Comparison of ENCODE assay signal across 32 cellular contexts in genomic region chr1:181711858-181712257, GRCh38.
"Had no signal": no experiment of that assay in that cellular context is flagged by ENCODE, and none has a peak within 500 bp of the region (broad histone marks: within the 10 kb centered on the region; RNA-seq: fewer than 3 reads in every experiment).

No MANE protein-coding gene starts in this region.

- H3K9me3 Mint-ChIP-seq: activated B cell treated with CpG ODN at 0.5 μM for 24 hours; activated CD4-positive, alpha-beta memory T cell treated with anti-CD3 and anti-CD28 coated beads for 36 hours; activated CD4-positive, alpha-beta T cell treated with anti-CD3 and anti-CD28 coated beads, Interleukin-2, amount 10 ng/mL, durations not matched to agents 24 days and 14 days; activated naive CD4-positive, alpha-beta T cell treated with anti-CD3 and anti-CD28 coated beads, Interleukin-2, amount 10 ng/mL, durations not matched to agents 7 days and 5 days; activated naive CD4-positive, alpha-beta T cell treated with anti-CD3 and anti-CD28 coated beads, Interleukin-2, amount 50 U/mL, for 24 hours; activated naive CD8-positive, alpha-beta T cell treated with anti-CD3 and anti-CD28 coated beads, Interleukin-2, amount 10 ng/mL, durations not matched to agents 7 days and 5 days; activated naive CD8-positive, alpha-beta T cell treated with anti-CD3 and anti-CD28 coated beads, Interleukin-2, amount 50 U/mL, for 24 hours; activated T-cell treated with anti-CD3 and anti-CD28 coated beads, Interleukin-2, amount 50 U/mL, for 24 hours; activated T-helper 2 cell treated with anti-CD3 and anti-CD28 coated beads, Interferon-gamma antibody, Interleukin-2, Interleukin-4, amounts not matched to agents 10 μg/mL and 5 μg/mL and 100 μg/mL, durations not matched to agents 14 hours and 24 hours and 36 hours; brain; T-helper 1 cell treated with Interleukin-12 subunit alpha and Interleukin-12 subunit beta and Interleukin-4 antibody, amounts not matched to agents 30 μg/mL and 1 μg/mL, for 36 hours; T-helper 2 cell treated with Interferon-gamma antibody and Interleukin-4, amounts not matched to agents 5 μg/mL and 100 μg/mL, for 36 hours had no signal

- H3K4me3 Mint-ChIP-seq: activated B cell treated with CpG ODN at 0.5 μM for 24 hours; activated CD4-positive, alpha-beta memory T cell treated with anti-CD3 and anti-CD28 coated beads for 36 hours; activated CD4-positive, alpha-beta T cell treated with anti-CD3 and anti-CD28 coated beads, Interleukin-2, amount 10 ng/mL, durations not matched to agents 24 days and 14 days; activated CD8-positive, alpha-beta memory T cell treated with anti-CD3 and anti-CD28 coated beads, Interleukin-2, amount 10 ng/mL, durations not matched to agents 7 days and 5 days; activated CD8-positive, alpha-beta T cell treated with anti-CD3 and anti-CD28 coated beads, Interleukin-2, amount 10 ng/mL, durations not matched to agents 7 days and 5 days; activated naive CD4-positive, alpha-beta T cell treated with anti-CD3 and anti-CD28 coated beads, Interleukin-2, amount 10 ng/mL, durations not matched to agents 7 days and 5 days; activated naive CD4-positive, alpha-beta T cell treated with anti-CD3 and anti-CD28 coated beads, Interleukin-2, amount 50 U/mL, for 24 hours; activated naive CD8-positive, alpha-beta T cell; activated naive CD8-positive, alpha-beta T cell treated with anti-CD3 and anti-CD28 coated beads, Interleukin-2, amount 10 ng/mL, durations not matched to agents 7 days and 5 days; activated naive CD8-positive, alpha-beta T cell treated with anti-CD3 and anti-CD28 coated beads, Interleukin-2, amount 50 U/mL, for 24 hours; activated T-cell treated with anti-CD3 and anti-CD28 coated beads, Interleukin-2, amount 50 U/mL, for 24 hours; brain; central memory CD8-positive, alpha-beta T cell; T-helper 1 cell treated with Interleukin-12 subunit alpha and Interleukin-12 subunit beta and Interleukin-4 antibody, amounts not matched to agents 30 μg/mL and 1 μg/mL, for 36 hours; T-helper 2 cell treated with Interferon-gamma antibody and Interleukin-4, amounts not matched to agents 5 μg/mL and 100 μg/mL, for 36 hours had no signal

- DNase-seq: activated B cell treated with CpG ODN at 0.5 μM for 24 hours; activated CD4-positive, alpha-beta memory T cell treated with anti-CD3 and anti-CD28 coated beads for 36 hours; activated CD4-positive, alpha-beta T cell treated with anti-CD3 and anti-CD28 coated beads for 4 hours; activated CD4-positive, alpha-beta T cell treated with anti-CD3 and anti-CD28 coated beads, Interleukin-2, amount 10 ng/mL, durations not matched to agents 24 days and 14 days; activated CD4-positive, alpha-beta T cell treated with anti-CD3 and anti-CD28 coated beads, Interleukin-2, amount 50 U/mL, for 1 hour; activated CD4-positive, alpha-beta T cell treated with anti-CD3 and anti-CD28 coated beads, Interleukin-2, amount 50 U/mL, for 4 hours; activated CD4-positive, CD25-positive, alpha-beta regulatory T cell treated with anti-CD3 and anti-CD28 coated beads, Interleukin-2, amount 50 U/mL, for 72 hours; activated CD8-positive, alpha-beta memory T cell treated with anti-CD3 and anti-CD28 coated beads for 24 hours; activated CD8-positive, alpha-beta memory T cell treated with anti-CD3 and anti-CD28 coated beads, Interleukin-2, amount 10 ng/mL, durations not matched to agents 7 days and 5 days; activated CD8-positive, alpha-beta memory T cell treated with anti-CD3 and anti-CD28 coated beads, Interleukin-2, amount 50 U/mL, for 48 hours; activated CD8-positive, alpha-beta T cell treated with anti-CD3 and anti-CD28 coated beads, Interleukin-2, amount 10 ng/mL, durations not matched to agents 7 days and 5 days; activated effector memory CD4-positive, alpha-beta T cell treated with Interleukin-2 at 50 U/mL for 16 hours; activated gamma-delta T cell; activated naive CD4-positive, alpha-beta T cell treated with anti-CD3 and anti-CD28 coated beads, Interleukin-2, amount 10 ng/mL, durations not matched to agents 7 days and 5 days; activated naive CD4-positive, alpha-beta T cell treated with Interleukin-2 at 50 U/mL for 16 hours; activated naive CD8-positive, alpha-beta T cell treated with anti-CD3 and anti-CD28 coated beads, Interleukin-2, amount 10 ng/mL, durations not matched to agents 7 days and 5 days; activated naive CD8-positive, alpha-beta T cell treated with anti-CD3 and anti-CD28 coated beads, Interleukin-2, amount 50 U/mL, for 24 hours; activated T-cell treated with anti-CD3 and anti-CD28 coated beads, Interleukin-2, amount 50 U/mL, for 24 hours; activated T-cell treated with anti-CD3 and anti-CD28 coated beads, Interleukin-2, amount 50 U/mL, for 48 hours; T-helper 1 cell; T-helper 2 cell; T-helper 9 cell had no signal

- H3K4me1 Mint-ChIP-seq: activated B cell treated with CpG ODN at 0.5 μM for 24 hours; activated CD4-positive, alpha-beta T cell treated with anti-CD3 and anti-CD28 coated beads, Interleukin-2, amount 10 ng/mL, durations not matched to agents 24 days and 14 days; activated CD8-positive, alpha-beta memory T cell treated with anti-CD3 and anti-CD28 coated beads, Interleukin-2, amount 10 ng/mL, durations not matched to agents 7 days and 5 days; activated naive CD4-positive, alpha-beta T cell treated with anti-CD3 and anti-CD28 coated beads, Interleukin-2, amount 10 ng/mL, durations not matched to agents 7 days and 5 days; activated naive CD4-positive, alpha-beta T cell treated with anti-CD3 and anti-CD28 coated beads, Interleukin-2, amount 50 U/mL, for 24 hours; activated naive CD8-positive, alpha-beta T cell treated with anti-CD3 and anti-CD28 coated beads, Interleukin-2, amount 10 ng/mL, durations not matched to agents 7 days and 5 days; activated naive CD8-positive, alpha-beta T cell treated with anti-CD3 and anti-CD28 coated beads, Interleukin-2, amount 50 U/mL, for 24 hours; central memory CD8-positive, alpha-beta T cell had no signal

- H3K27ac ChIP-seq: ascending aorta, cardiac muscle cell, VCaP had no signal

- H3K4me3 ChIP-seq: ascending aorta, cardiac muscle cell had no signal

- ATAC-seq: activated CD8-positive, alpha-beta memory T cell treated with anti-CD3 and anti-CD28 coated beads, Interleukin-2, amount 10 ng/mL, durations not matched to agents 7 days and 5 days; activated CD8-positive, alpha-beta T cell treated with anti-CD3 and anti-CD28 coated beads, Interleukin-2, amount 10 ng/mL, durations not matched to agents 7 days and 5 days; activated naive CD8-positive, alpha-beta T cell treated with anti-CD3 and anti-CD28 coated beads, Interleukin-2, amount 50 U/mL, for 24 hours had no signal

- H3K27me3 Mint-ChIP-seq: activated B cell treated with CpG ODN at 0.5 μM for 24 hours had no signal

- H3K27ac Mint-ChIP-seq: activated B cell treated with CpG ODN at 0.5 μM for 24 hours; activated CD4-positive, alpha-beta memory T cell treated with anti-CD3 and anti-CD28 coated beads for 36 hours; activated CD4-positive, alpha-beta T cell treated with anti-CD3 and anti-CD28 coated beads, Interleukin-2, amount 10 ng/mL, durations not matched to agents 24 days and 14 days; activated CD8-positive, alpha-beta memory T cell treated with anti-CD3 and anti-CD28 coated beads, Interleukin-2, amount 10 ng/mL, durations not matched to agents 7 days and 5 days; activated CD8-positive, alpha-beta T cell treated with anti-CD3 and anti-CD28 coated beads, Interleukin-2, amount 10 ng/mL, durations not matched to agents 7 days and 5 days; activated naive CD4-positive, alpha-beta T cell treated with anti-CD3 and anti-CD28 coated beads, Interleukin-2, amount 10 ng/mL, durations not matched to agents 7 days and 5 days; activated naive CD4-positive, alpha-beta T cell treated with anti-CD3 and anti-CD28 coated beads, Interleukin-2, amount 50 U/mL, for 24 hours; activated naive CD8-positive, alpha-beta T cell; activated naive CD8-positive, alpha-beta T cell treated with anti-CD3 and anti-CD28 coated beads, Interleukin-2, amount 10 ng/mL, durations not matched to agents 7 days and 5 days; activated naive CD8-positive, alpha-beta T cell treated with anti-CD3 and anti-CD28 coated beads, Interleukin-2, amount 50 U/mL, for 24 hours; activated T-cell treated with anti-CD3 and anti-CD28 coated beads, Interleukin-2, amount 50 U/mL, for 24 hours; activated T-helper 2 cell treated with anti-CD3 and anti-CD28 coated beads, Interferon-gamma antibody, Interleukin-2, Interleukin-4, amounts not matched to agents 10 μg/mL and 5 μg/mL and 100 μg/mL, durations not matched to agents 14 hours and 24 hours and 36 hours; T-helper 1 cell treated with Interleukin-12 subunit alpha and Interleukin-12 subunit beta and Interleukin-4 antibody, amounts not matched to agents 30 μg/mL and 1 μg/mL, for 36 hours; T-helper 2 cell treated with Interferon-gamma antibody and Interleukin-4, amounts not matched to agents 5 μg/mL and 100 μg/mL, for 36 hours had no signal

- H3K36me3 ChIP-seq: ascending aorta, cardiac muscle cell had no signal

- H3K36me3 Mint-ChIP-seq: activated CD4-positive, alpha-beta memory T cell treated with anti-CD3 and anti-CD28 coated beads for 36 hours; activated CD8-positive, alpha-beta memory T cell treated with anti-CD3 and anti-CD28 coated beads, Interleukin-2, amount 10 ng/mL, durations not matched to agents 7 days and 5 days; activated naive CD4-positive, alpha-beta T cell treated with anti-CD3 and anti-CD28 coated beads, Interleukin-2, amount 10 ng/mL, durations not matched to agents 7 days and 5 days; activated naive CD4-positive, alpha-beta T cell treated with anti-CD3 and anti-CD28 coated beads, Interleukin-2, amount 50 U/mL, for 24 hours; activated naive CD8-positive, alpha-beta T cell; activated naive CD8-positive, alpha-beta T cell treated with anti-CD3 and anti-CD28 coated beads, Interleukin-2, amount 10 ng/mL, durations not matched to agents 7 days and 5 days had no signal

- H3K4me1 ChIP-seq: ascending aorta had no signal

- H3K27me3 ChIP-seq: ascending aorta, cardiac muscle cell had no signal

- H3K9me3 ChIP-seq: ascending aorta had no signal
